Comparison of ENCODE assay signal across 1 cellular context in the genomic region with DNA sequence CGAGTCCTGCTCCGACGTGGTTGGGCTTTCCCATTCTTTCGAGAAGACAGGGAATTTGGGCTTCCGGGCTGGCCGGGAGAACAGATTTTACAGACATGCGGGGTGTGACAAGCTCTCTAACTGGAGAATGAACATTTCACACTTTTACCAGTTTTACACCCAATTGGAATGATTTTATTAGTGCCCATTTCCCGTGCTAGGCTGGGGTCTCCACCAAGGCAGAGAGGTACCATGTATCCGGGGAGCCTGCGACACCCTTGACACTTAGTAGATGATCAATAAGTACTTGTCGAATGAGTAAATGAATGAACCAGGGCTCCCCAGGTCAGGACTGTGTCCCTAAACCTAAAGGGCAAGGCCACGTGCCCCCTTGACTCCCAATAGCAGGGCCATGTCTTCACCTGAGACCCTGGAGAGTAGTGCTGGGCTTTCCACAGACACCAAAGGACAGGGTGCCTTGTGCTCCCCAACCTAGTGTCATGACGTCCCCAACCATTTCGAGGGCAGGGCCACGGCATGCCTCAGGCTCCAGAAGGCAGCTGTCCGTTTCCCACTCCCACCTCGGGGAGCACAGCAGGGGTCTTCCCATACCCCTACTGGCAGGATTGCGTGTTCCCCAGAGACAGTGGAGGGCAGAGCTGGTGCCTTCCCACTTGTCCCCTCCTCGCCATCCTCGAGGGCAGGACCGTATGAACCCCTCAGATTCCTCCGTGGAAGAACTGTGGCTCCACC.
TF ChIP-seq lines count a peak whose summit lies in the region.

No MANE protein-coding gene starts in this region.

TF ChIP-seq in HepG2, 621 proteins besides CTCF, POLR2A, EP300 and RAD21 (continued from another document and continues in another):
- TF ChIP-seq, protein P1, sequence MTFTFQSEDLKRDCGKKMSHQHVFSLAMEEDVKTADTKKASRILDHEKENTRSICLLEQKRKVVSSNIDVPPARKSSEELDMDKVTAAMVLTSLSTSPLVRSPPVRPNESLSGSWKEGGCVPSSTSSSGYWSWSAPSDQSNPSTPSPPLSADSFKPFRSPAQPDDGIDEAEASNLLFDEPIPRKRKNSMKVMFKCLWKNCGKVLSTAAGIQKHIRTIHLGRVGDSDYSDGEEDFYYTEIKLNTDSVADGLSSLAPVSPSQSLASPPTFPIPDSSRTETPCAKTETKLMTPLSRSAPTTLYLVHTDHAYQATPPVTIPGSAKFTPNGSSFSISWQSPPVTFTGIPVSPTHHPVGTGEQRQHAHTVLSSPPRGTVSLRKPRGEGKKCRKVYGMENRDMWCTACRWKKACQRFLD (CRISPR knock-in tag; IDR thresholded peaks at IDR 0.05; ENCODE audit: borderline replicate concordance) = no peak; the same call in 1 of the 2 replicates
- TF ChIP-seq SNAPC2 (CRISPR knock-in tag; IDR thresholded peaks at IDR 0.05) = no peak
- TF ChIP-seq SMARCE1 (IDR thresholded peaks at IDR 0.05; ENCODE audit: borderline replicate concordance) = no peak
- TF ChIP-seq, protein P2, sequence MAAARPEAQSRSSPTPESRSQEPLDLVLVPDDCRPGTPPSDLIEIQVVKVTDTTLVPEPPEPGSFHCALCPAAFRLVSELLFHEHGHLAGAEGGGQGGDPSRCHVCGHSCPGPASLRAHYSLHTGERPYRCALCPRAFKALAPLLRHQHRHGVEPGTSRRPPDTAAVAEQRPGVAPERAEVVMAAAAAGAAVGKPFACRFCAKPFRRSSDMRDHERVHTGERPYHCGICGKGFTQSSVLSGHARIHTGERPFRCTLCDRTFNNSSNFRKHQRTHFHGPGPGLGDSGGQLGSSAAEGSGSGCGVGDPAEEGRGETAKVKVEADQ (CRISPR knock-in tag; IDR thresholded peaks at IDR 0.05; ENCODE audit: borderline replicate concordance) = no peak
- no peak for TF ChIP-seq RXRB (CRISPR knock-in tag; IDR thresholded peaks at IDR 0.05; ENCODE audit: borderline replicate concordance)
- TF ChIP-seq MED13 (CRISPR knock-in tag; IDR thresholded peaks at IDR 0.05) = 0 out of 2 replicates have a peak, but pooled peaks have one; percentile 45
- TF ChIP-seq, protein P3, sequence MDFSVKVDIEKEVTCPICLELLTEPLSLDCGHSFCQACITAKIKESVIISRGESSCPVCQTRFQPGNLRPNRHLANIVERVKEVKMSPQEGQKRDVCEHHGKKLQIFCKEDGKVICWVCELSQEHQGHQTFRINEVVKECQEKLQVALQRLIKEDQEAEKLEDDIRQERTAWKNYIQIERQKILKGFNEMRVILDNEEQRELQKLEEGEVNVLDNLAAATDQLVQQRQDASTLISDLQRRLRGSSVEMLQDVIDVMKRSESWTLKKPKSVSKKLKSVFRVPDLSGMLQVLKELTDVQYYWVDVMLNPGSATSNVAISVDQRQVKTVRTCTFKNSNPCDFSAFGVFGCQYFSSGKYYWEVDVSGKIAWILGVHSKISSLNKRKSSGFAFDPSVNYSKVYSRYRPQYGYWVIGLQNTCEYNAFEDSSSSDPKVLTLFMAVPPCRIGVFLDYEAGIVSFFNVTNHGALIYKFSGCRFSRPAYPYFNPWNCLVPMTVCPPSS (IDR thresholded peaks at IDR 0.05) = no peak
- TF ChIP-seq ATAD3A (CRISPR knock-in tag; IDR thresholded peaks at IDR 0.05) = no peak
- TF ChIP-seq SMAD1 (CRISPR knock-in tag; IDR thresholded peaks at IDR 0.05; ENCODE audit: borderline replicate concordance, low read depth) = no peak
- TF ChIP-seq ZZZ3 (CRISPR knock-in tag; IDR thresholded peaks at IDR 0.05; ENCODE audit: borderline replicate concordance) = no peak
- no peak for TF ChIP-seq ZNF510 (CRISPR knock-in tag; IDR thresholded peaks at IDR 0.05; ENCODE audit: low read depth)
- no peak for TF ChIP-seq ISL2 (CRISPR knock-in tag; IDR thresholded peaks at IDR 0.05)
- TF ChIP-seq, protein P4, sequence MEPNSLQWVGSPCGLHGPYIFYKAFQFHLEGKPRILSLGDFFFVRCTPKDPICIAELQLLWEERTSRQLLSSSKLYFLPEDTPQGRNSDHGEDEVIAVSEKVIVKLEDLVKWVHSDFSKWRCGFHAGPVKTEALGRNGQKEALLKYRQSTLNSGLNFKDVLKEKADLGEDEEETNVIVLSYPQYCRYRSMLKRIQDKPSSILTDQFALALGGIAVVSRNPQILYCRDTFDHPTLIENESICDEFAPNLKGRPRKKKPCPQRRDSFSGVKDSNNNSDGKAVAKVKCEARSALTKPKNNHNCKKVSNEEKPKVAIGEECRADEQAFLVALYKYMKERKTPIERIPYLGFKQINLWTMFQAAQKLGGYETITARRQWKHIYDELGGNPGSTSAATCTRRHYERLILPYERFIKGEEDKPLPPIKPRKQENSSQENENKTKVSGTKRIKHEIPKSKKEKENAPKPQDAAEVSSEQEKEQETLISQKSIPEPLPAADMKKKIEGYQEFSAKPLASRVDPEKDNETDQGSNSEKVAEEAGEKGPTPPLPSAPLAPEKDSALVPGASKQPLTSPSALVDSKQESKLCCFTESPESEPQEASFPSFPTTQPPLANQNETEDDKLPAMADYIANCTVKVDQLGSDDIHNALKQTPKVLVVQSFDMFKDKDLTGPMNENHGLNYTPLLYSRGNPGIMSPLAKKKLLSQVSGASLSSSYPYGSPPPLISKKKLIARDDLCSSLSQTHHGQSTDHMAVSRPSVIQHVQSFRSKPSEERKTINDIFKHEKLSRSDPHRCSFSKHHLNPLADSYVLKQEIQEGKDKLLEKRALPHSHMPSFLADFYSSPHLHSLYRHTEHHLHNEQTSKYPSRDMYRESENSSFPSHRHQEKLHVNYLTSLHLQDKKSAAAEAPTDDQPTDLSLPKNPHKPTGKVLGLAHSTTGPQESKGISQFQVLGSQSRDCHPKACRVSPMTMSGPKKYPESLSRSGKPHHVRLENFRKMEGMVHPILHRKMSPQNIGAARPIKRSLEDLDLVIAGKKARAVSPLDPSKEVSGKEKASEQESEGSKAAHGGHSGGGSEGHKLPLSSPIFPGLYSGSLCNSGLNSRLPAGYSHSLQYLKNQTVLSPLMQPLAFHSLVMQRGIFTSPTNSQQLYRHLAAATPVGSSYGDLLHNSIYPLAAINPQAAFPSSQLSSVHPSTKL (CRISPR knock-in tag; IDR thresholded peaks at IDR 0.05) = no peak
- TF ChIP-seq, protein P5, sequence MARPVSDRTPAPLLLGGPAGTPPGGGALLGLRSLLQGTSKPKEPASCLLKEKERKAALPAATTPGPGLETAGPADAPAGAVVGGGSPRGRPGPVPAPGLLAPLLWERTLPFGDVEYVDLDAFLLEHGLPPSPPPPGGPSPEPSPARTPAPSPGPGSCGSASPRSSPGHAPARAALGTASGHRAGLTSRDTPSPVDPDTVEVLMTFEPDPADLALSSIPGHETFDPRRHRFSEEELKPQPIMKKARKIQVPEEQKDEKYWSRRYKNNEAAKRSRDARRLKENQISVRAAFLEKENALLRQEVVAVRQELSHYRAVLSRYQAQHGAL (CRISPR knock-in tag; IDR thresholded peaks at IDR 0.05; ENCODE audit: not compliant biosample characterization) = no peak
- no peak for TF ChIP-seq ZNF562 (CRISPR knock-in tag; IDR thresholded peaks at IDR 0.05; ENCODE audit: borderline replicate concordance)
- TF ChIP-seq, protein P6, sequence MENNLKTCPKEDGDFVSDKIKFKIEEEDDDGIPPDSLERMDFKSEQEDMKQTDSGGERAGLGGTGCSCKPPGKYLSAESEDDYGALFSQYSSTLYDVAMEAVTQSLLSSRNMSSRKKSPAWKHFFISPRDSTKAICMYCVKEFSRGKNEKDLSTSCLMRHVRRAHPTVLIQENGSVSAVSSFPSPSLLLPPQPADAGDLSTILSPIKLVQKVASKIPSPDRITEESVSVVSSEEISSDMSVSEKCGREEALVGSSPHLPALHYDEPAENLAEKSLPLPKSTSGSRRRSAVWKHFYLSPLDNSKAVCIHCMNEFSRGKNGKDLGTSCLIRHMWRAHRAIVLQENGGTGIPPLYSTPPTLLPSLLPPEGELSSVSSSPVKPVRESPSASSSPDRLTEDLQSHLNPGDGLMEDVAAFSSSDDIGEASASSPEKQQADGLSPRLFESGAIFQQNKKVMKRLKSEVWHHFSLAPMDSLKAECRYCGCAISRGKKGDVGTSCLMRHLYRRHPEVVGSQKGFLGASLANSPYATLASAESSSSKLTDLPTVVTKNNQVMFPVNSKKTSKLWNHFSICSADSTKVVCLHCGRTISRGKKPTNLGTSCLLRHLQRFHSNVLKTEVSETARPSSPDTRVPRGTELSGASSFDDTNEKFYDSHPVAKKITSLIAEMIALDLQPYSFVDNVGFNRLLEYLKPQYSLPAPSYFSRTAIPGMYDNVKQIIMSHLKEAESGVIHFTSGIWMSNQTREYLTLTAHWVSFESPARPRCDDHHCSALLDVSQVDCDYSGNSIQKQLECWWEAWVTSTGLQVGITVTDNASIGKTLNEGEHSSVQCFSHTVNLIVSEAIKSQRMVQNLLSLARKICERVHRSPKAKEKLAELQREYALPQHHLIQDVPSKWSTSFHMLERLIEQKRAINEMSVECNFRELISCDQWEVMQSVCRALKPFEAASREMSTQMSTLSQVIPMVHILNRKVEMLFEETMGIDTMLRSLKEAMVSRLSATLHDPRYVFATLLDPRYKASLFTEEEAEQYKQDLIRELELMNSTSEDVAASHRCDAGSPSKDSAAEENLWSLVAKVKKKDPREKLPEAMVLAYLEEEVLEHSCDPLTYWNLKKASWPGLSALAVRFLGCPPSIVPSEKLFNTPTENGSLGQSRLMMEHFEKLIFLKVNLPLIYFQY (CRISPR knock-in tag; IDR thresholded peaks at IDR 0.05; ENCODE audit: borderline replicate concordance) = no peak
- TF ChIP-seq SIN3A (IDR thresholded peaks at IDR 0.05; ENCODE audit: borderline replicate concordance, low read depth, low read length) = no peak; the same call in 1 of the 2 replicates
- TF ChIP-seq ZFX (CRISPR knock-in tag; IDR thresholded peaks at IDR 0.05; ENCODE audit: low read depth) = no peak
- no peak for TF ChIP-seq ZNF589 (CRISPR knock-in tag; conservative IDR thresholded peaks at IDR 0.05)
- TF ChIP-seq CHD4 (IDR thresholded peaks at IDR 0.05; ENCODE audit: borderline replicate concordance, low read length) = no peak
- TF ChIP-seq ZNF790 (CRISPR knock-in tag; IDR thresholded peaks at IDR 0.05; ENCODE audit: borderline replicate concordance) = no peak; the same call in 1 of the 2 replicates
- TF ChIP-seq, protein P7, sequence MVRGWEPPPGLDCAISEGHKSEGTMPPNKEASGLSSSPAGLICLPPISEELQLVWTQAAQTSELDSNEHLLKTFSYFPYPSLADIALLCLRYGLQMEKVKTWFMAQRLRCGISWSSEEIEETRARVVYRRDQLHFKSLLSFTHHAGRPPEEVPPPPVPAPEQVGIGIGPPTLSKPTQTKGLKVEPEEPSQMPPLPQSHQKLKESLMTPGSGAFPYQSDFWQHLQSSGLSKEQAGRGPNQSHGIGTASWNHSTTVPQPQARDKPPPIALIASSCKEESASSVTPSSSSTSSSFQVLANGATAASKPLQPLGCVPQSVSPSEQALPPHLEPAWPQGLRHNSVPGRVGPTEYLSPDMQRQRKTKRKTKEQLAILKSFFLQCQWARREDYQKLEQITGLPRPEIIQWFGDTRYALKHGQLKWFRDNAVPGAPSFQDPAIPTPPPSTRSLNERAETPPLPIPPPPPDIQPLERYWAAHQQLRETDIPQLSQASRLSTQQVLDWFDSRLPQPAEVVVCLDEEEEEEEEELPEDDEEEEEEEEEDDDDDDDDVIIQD (CRISPR knock-in tag; IDR thresholded peaks at IDR 0.05; ENCODE audit: low read depth) = no peak
- no peak for TF ChIP-seq MAFF (IDR thresholded peaks at IDR 0.05; ENCODE audit: low read depth, low read length)
- peak; percentile 3; the same call in 1 of the 2 replicates for TF ChIP-seq ZNF350 (CRISPR knock-in tag; IDR thresholded peaks at IDR 0.05; ENCODE audit: borderline replicate concordance, low read depth)
- TF ChIP-seq ZNF136 (CRISPR knock-in tag; IDR thresholded peaks at IDR 0.05; ENCODE audit: low read depth) = peak; percentile 4; the same call in 1 of the 2 replicates
- no peak for TF ChIP-seq SIX1 (CRISPR knock-in tag; IDR thresholded peaks at IDR 0.05; ENCODE audit: borderline replicate concordance)
- TF ChIP-seq, protein P8, sequence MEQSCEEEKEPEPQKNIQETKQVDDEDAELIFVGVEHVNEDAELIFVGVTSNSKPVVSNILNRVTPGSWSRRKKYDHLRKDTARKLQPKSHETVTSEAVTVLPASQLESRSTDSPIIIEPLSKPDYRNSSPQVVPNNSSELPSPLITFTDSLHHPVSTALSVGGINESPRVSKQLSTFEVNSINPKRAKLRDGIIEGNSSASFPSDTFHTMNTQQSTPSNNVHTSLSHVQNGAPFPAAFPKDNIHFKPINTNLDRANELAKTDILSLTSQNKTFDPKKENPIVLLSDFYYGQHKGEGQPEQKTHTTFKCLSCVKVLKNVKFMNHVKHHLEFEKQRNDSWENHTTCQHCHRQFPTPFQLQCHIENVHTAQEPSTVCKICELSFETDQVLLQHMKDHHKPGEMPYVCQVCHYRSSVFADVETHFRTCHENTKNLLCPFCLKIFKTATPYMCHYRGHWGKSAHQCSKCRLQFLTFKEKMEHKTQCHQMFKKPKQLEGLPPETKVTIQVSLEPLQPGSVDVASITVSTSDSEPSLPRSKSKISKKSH (CRISPR knock-in tag; IDR thresholded peaks at IDR 0.05; ENCODE audit: borderline replicate concordance) = no peak
- TF ChIP-seq, protein P9, sequence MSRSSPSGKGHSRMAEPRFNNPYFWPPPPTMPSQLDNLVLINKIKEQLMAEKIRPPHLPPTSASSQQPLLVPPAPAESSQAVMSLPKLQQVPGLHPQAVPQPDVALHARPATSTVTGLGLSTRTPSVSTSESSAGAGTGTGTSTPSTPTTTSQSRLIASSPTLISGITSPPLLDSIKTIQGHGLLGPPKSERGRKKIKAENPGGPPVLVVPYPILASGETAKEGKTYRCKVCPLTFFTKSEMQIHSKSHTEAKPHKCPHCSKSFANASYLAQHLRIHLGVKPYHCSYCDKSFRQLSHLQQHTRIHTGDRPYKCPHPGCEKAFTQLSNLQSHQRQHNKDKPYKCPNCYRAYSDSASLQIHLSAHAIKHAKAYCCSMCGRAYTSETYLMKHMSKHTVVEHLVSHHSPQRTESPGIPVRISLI (CRISPR knock-in tag; IDR thresholded peaks at IDR 0.05; ENCODE audit: borderline replicate concordance) = no peak
- no peak for TF ChIP-seq ZNF30 (CRISPR knock-in tag; IDR thresholded peaks at IDR 0.05)
- TF ChIP-seq ZNF850 (CRISPR knock-in tag; conservative IDR thresholded peaks at IDR 0.05) = 0 out of 2 replicates have a peak, but pooled peaks have one; percentile 57
- TF ChIP-seq FOXJ3 (CRISPR knock-in tag; IDR thresholded peaks at IDR 0.05; ENCODE audit: borderline replicate concordance) = no peak
- no peak for TF ChIP-seq HES4 (CRISPR knock-in tag; IDR thresholded peaks at IDR 0.05; ENCODE audit: borderline replicate concordance)
- TF ChIP-seq ZNF264 (CRISPR knock-in tag; IDR thresholded peaks at IDR 0.05) = no peak
- TF ChIP-seq MXI1 (IDR thresholded peaks at IDR 0.05; ENCODE audit: borderline replicate concordance, low read depth, low read length) = no peak; the same call in 2 of the 3 replicates
- TF ChIP-seq ZNF451 (CRISPR knock-in tag; IDR thresholded peaks at IDR 0.05) = no peak
- TF ChIP-seq ONECUT2 (CRISPR knock-in tag; IDR thresholded peaks at IDR 0.05) = no peak
- no peak for TF ChIP-seq ZNF44 (CRISPR knock-in tag; IDR thresholded peaks at IDR 0.05)
- no peak; the same call in 1 of the 2 replicates for TF ChIP-seq MEF2D (CRISPR knock-in tag; IDR thresholded peaks at IDR 0.05)
- TF ChIP-seq KDM6A (CRISPR knock-in tag; IDR thresholded peaks at IDR 0.05; ENCODE audit: low read depth) = no peak
- TF ChIP-seq, protein P10, sequence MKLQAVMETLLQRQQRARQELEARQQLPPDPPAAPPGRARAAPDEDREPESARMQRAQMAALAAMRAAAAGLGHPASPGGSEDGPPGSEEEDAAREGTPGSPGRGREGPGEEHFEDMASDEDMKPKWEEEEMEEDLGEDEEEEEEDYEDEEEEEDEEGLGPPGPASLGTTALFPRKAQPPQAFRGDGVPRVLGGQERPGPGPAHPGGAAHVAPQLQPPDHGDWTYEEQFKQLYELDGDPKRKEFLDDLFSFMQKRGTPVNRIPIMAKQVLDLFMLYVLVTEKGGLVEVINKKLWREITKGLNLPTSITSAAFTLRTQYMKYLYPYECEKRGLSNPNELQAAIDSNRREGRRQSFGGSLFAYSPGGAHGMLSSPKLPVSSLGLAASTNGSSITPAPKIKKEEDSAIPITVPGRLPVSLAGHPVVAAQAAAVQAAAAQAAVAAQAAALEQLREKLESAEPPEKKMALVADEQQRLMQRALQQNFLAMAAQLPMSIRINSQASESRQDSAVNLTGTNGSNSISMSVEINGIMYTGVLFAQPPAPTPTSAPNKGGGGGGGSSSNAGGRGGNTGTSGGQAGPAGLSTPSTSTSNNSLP (IDR thresholded peaks at IDR 0.05; ENCODE audit: low read depth, low read length) = no peak
